ENCODE assay signal across 1 cellular context in the genomic region with DNA sequence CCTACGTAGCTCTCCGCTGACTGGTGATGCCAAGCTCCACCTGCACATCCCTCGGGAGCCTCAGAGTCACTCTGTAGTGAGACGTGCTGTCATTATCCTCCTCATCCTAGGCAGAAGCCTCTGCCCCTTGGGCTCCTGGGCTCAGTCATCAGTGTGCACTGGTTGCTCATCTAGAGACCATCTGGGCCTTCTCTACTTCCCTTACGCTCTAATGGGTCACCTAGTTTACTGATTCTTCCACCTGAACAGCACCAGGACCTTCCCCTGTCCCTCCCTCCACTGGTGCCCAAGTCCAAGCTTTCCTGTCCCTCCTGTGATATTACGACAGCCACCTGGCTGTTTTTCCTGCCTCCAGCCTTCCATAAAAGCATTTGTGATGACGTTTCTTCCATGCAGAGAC.
A peak's percentile ranks its signal among the peaks of the same experiment; 100 is the strongest.
TF ChIP-seq lines count a peak whose summit lies in the region.

No MANE protein-coding gene starts in this region.

TF ChIP-seq in HepG2, 621 proteins besides CTCF, POLR2A, EP300 and RAD21:
- 0 out of 2 replicates have a peak, but pooled peaks have one; percentile 11 for TF ChIP-seq HNF4A (CRISPR knock-in tag; IDR thresholded peaks at IDR 0.05)
- TF ChIP-seq NCOR1 (IDR thresholded peaks at IDR 0.05; ENCODE audit: borderline replicate concordance, low read length), result no peak
- TF ChIP-seq ZNF292 (CRISPR knock-in tag; IDR thresholded peaks at IDR 0.05; ENCODE audit: borderline replicate concordance, low read depth), result peak; percentile 17; the same call in 1 of the 2 replicates
- TF ChIP-seq, protein P1, sequence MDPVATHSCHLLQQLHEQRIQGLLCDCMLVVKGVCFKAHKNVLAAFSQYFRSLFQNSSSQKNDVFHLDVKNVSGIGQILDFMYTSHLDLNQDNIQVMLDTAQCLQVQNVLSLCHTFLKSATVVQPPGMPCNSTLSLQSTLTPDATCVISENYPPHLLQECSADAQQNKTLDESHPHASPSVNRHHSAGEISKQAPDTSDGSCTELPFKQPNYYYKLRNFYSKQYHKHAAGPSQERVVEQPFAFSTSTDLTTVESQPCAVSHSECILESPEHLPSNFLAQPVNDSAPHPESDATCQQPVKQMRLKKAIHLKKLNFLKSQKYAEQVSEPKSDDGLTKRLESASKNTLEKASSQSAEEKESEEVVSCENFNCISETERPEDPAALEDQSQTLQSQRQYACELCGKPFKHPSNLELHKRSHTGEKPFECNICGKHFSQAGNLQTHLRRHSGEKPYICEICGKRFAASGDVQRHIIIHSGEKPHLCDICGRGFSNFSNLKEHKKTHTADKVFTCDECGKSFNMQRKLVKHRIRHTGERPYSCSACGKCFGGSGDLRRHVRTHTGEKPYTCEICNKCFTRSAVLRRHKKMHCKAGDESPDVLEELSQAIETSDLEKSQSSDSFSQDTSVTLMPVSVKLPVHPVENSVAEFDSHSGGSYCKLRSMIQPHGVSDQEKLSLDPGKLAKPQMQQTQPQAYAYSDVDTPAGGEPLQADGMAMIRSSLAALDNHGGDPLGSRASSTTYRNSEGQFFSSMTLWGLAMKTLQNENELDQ (CRISPR knock-in tag; IDR thresholded peaks at IDR 0.05; ENCODE audit: borderline replicate concordance), result no peak
- 0 out of 2 replicates have a peak, but pooled peaks have one; percentile 10 for TF ChIP-seq SALL1 (CRISPR knock-in tag; IDR thresholded peaks at IDR 0.05)
- TF ChIP-seq HMG20B (CRISPR knock-in tag; conservative IDR thresholded peaks at IDR 0.05), result no peak
TF ChIP-seq in HepG2: peak in this region for 3.
